21 cellular contexts compared by ENCODE assay signal in genomic region chr14:92404938-92405337, GRCh38.
DNase-seq lines count a peak whose midpoint lies in the region; ATAC-seq, FAIRE-seq and TF ChIP-seq lines count a peak whose summit lies in the region.
"Had no signal": no experiment of that assay in that cellular context is flagged by ENCODE, and none has a peak within 500 bp of the region (broad histone marks: within the 10 kb centered on the region; RNA-seq: fewer than 3 reads in every experiment).

No MANE protein-coding gene starts in this region.

- TF ChIP-seq CTCF in A549 (IDR thresholded peaks at IDR 0.05) (no peak), HEK293 (tag by site-specific recombination; IDR thresholded peaks at IDR 0.05) (no peak), K562 (IDR thresholded peaks at IDR 0.05 in 2 of 3, conservative IDR thresholded peaks at IDR 0.05 in 1 of 3; ENCODE audit: insufficient read depth in 2 of 3, low read depth in 1 of 3, low read length in 3 of 3) (no peak), neutrophil (IDR thresholded peaks at IDR 0.05) (no peak)

- CTCF ChIA-PET in A549 (lab: Yijun Ruan, JAX) (no interaction called here), HEK293 (lab: Yijun Ruan, JAX) (no interaction called here), K562 (lab: Yijun Ruan, JAX; ENCODE audit: low intra/inter-chr PET ratio) (no interaction called here)

- H2AFZ ChIP-seq in K562 (ENCODE audit: low read depth, low read length) = no peak overlapping the region
- H2AFZ ChIP-seq: GM23338 had no signal

- TF ChIP-seq RAD21 in A549 (conservative IDR thresholded peaks at IDR 0.05 in 1 of 2, IDR thresholded peaks at IDR 0.05 in 1 of 2) = no peak
- TF ChIP-seq RAD21 in K562 (CRISPR knock-in tag; conservative IDR thresholded peaks at IDR 0.05 in 1 of 2, IDR thresholded peaks at IDR 0.05 in 1 of 2) = no peak

- no peaks in the 10 kb centered on the region for H3K9me1 ChIP-seq in K562 (ENCODE audit: control insufficient read depth, insufficient read depth, low read length)

- no peak overlapping the region for H3K9ac ChIP-seq in K562 (ENCODE audit: insufficient read depth in 1 of 2, low read depth in 2 of 2, low read length in 2 of 2)

- intact Hi-C loops in K562 (cut with micrococcal nuclease) = no loop called here

- H3K27ac ChIP-seq in A549 = no peak overlapping the region
- no peak overlapping the region for H3K27ac ChIP-seq in HEK293 (ENCODE audit: extremely low read depth, low read depth, low read length)
- no peak overlapping the region for H3K27ac ChIP-seq in K562 (ENCODE audit: extremely low read depth, low read depth, low read length)
- H3K27ac ChIP-seq in neutrophil = peak overlapping the region; percentile 96

- no peaks in the 10 kb centered on the region for H3K36me3 ChIP-seq in HEK293 (ENCODE audit: control insufficient read depth in 2 of 2, insufficient read depth in 1 of 2, low read length in 2 of 2)
- H3K36me3 ChIP-seq in K562 (ENCODE audit: control insufficient read depth, insufficient read depth, low read length) = no peaks in the 10 kb centered on the region
- no peaks in the 10 kb centered on the region for H3K36me3 ChIP-seq in neutrophil
- H3K36me3 ChIP-seq: HAP-1 had no signal

- POLR2A ChIA-PET in A549 (lab: Yijun Ruan, JAX) (no interaction called here), HEK293 (lab: Yijun Ruan, JAX) (no interaction called here), K562 (lab: Yijun Ruan, JAX) (interaction anchor here (0.6 kb wide), 1 partner anchor 13 kb away, joined by 3 read pairs; no protein-coding TSS in a partner anchor)

- TF ChIP-seq POLR2A in A549 (IDR thresholded peaks at IDR 0.05; ENCODE audit: low read length) (no peak), K562 (conservative IDR thresholded peaks at IDR 0.05) (no peak)

- no TSS peak for BruUV-seq in K562 (replicated peaks; lab: Mats Ljungman, UMichigan)

- no peaks in the 10 kb centered on the region for H3K27me3 ChIP-seq in K562 (ENCODE audit: control insufficient read depth in 2 of 2, insufficient read depth in 2 of 2, low read length in 2 of 2)
- H3K27me3 ChIP-seq in neutrophil = no peaks in the 10 kb centered on the region

- H4K20me1 ChIP-seq in K562 (replicated peaks; ENCODE audit: control insufficient read depth, insufficient read depth, low read length) = no peaks in the 10 kb centered on the region

- H3K4me2 ChIP-seq in A549 (no peak overlapping the region), K562 (ENCODE audit: insufficient read depth, low read length) (no peak overlapping the region)
- H3K4me2 ChIP-seq: GM23338 had no signal

- H3K4me1 ChIP-seq in A549 (no peaks in the 10 kb centered on the region), HEK293 (ENCODE audit: control insufficient read depth, insufficient read depth, low read length) (peaks cover 2% of the 10 kb centered on the region; the same call in 1 of the 2 replicates), K562 (replicated peaks in 1 of 2; ENCODE audit: control insufficient read depth in 2 of 2, insufficient read depth in 2 of 2, low read length in 2 of 2) (no peaks in the 10 kb centered on the region), neutrophil (ENCODE audit: control insufficient read depth in 1 of 2, insufficient read depth in 1 of 2, low read depth in 1 of 2, low read length in 1 of 2) (peaks cover 99 to 100% of the 10 kb centered on the region in 2 experiments)
- H3K4me1 ChIP-seq: HAP-1 had no signal

- ATAC-seq in A549 = no peak
- ATAC-seq in K562 = no peak
- no peak for ATAC-seq in GM21723 (IDR thresholded peaks at IDR 0.05; ENCODE audit: unreplicated experiment)
- ATAC-seq: GM12878, GM23338 had no signal

- in situ Hi-C loops in K562 (cut with MboI) = no loop called here

- 35% methylated on average over 2 of the region's 2 CpGs for WGBS in A549 (ENCODE audit: missing lambda C conversion rate)
- 0% methylated on average over 2 of the region's 2 CpGs for WGBS in K562 (ENCODE audit: insufficient coverage, low coverage, missing lambda C conversion rate)

- H3K9me3 ChIP-seq in A549 (peaks cover 25% of the 10 kb centered on the region), HEK293 (ENCODE audit: control insufficient read depth, insufficient read depth, low read depth, low read length) (no peaks in the 10 kb centered on the region; the same call in 1 of the 2 replicates), K562 (replicated peaks; ENCODE audit: control insufficient read depth, insufficient read depth, low read depth, low read length) (no peaks in the 10 kb centered on the region), neutrophil (no peaks in the 10 kb centered on the region)

- H3K4me3 ChIP-seq in A549 (no peak overlapping the region), HEK293 (ENCODE audit: low read depth, low read length) (no peak overlapping the region), K562 (no peak overlapping the region), neutrophil (ENCODE audit: low read depth in 1 of 2, low read length in 1 of 2) (peak overlapping the region in 1 of 2 experiments; percentile 10)
- H3K4me3 ChIP-seq: GM12878, GM23338, HAP-1 had no signal

- DNase-seq in A549 (ENCODE audit: low read depth in 1 of 2, low spot score in 1 of 2) (no peak), K562 (ENCODE audit: extremely low read depth in 1 of 4, low spot score in 3 of 4) (no peak), ureter (ENCODE audit: low spot score) (no peak), ecto neural progenitor cell (ENCODE audit: low spot score) (no peak)
- DNase-seq: 8988T; C1 segment of cervical spinal cord; CD4-positive, CD25-positive, alpha-beta regulatory T cell; CD8-positive, alpha-beta memory T cell; DMS 273 treated with DMSO at 0.1 percent for 48 hours; DMS79; EL; GDM1 had no signal

- no peaks in the 10 kb centered on the region for H3K79me2 ChIP-seq in K562 (ENCODE audit: control insufficient read depth, insufficient read depth, low read length)

- TF ChIP-seq EP300 in A549 (IDR thresholded peaks at IDR 0.05) (no peak), K562 (IDR thresholded peaks at IDR 0.05; ENCODE audit: low read length) (no peak)

- FAIRE-seq in A549 (lab: Jason Lieb, UNC) (no peak), K562 (lab: Jason Lieb, UNC) (no peak)
- FAIRE-seq: D721Med, GM12878, GM19239, H54 had no signal

TF ChIP-seq in A549, 52 proteins besides CTCF, POLR2A, EP300 and RAD21 (continues in another document):
- TF ChIP-seq RARB (CRISPR knock-in tag; IDR thresholded peaks at IDR 0.05) (no peak), EHMT2 (IDR thresholded peaks at IDR 0.05; ENCODE audit: low read depth) (no peak), MYC (IDR thresholded peaks at IDR 0.05; ENCODE audit: borderline replicate concordance, low read length) (no peak), ZFP36 (IDR thresholded peaks at IDR 0.05; ENCODE audit: borderline replicate concordance, partially characterized antibody) (peak; percentile 33), HES2 (IDR thresholded peaks at IDR 0.05) (no peak), NPAS2 (CRISPR knock-in tag; IDR thresholded peaks at IDR 0.05; ENCODE audit: borderline replicate concordance) (no peak)
- TF ChIP-seq, protein P1, sequence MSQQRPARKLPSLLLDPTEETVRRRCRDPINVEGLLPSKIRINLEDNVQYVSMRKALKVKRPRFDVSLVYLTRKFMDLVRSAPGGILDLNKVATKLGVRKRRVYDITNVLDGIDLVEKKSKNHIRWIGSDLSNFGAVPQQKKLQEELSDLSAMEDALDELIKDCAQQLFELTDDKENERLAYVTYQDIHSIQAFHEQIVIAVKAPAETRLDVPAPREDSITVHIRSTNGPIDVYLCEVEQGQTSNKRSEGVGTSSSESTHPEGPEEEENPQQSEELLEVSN (IDR thresholded peaks at IDR 0.05; ENCODE audit: borderline replicate concordance, low read depth) = no peak

TF ChIP-seq in HEK293, 187 proteins besides CTCF, POLR2A, EP300 and RAD21:
- peak; percentile 75; the same call in 1 of the 2 replicates for TF ChIP-seq ZNF768 (tag by site-specific recombination; IDR thresholded peaks at IDR 0.05)
- no peak for TF ChIP-seq ZNF2 (tag by site-specific recombination; IDR thresholded peaks at IDR 0.05)
- no peak for TF ChIP-seq ZNF791 (tag by site-specific recombination; IDR thresholded peaks at IDR 0.05)
- TF ChIP-seq TRIM28 (IDR thresholded peaks at IDR 0.05; ENCODE audit: borderline replicate concordance, low read length) = no peak
- TF ChIP-seq ZNF610 (tag by site-specific recombination; IDR thresholded peaks at IDR 0.05; ENCODE audit: borderline replicate concordance) = no peak
- no peak for TF ChIP-seq ZNF324 (tag by site-specific recombination; IDR thresholded peaks at IDR 0.05)

TF ChIP-seq in K562, 482 proteins besides CTCF, POLR2A, EP300 and RAD21:
- 0 out of 4 replicates have a peak, but pooled peaks have one; percentile 16 to 27 for TF ChIP-seq KDM1A (IDR thresholded peaks at IDR 0.05)
- TF ChIP-seq ZNF436 (CRISPR knock-in tag; IDR thresholded peaks at IDR 0.05) = no peak
- TF ChIP-seq ZFP36 (IDR thresholded peaks at IDR 0.05; ENCODE audit: low read depth, low read length, partially characterized antibody) = peak; percentile 50
- TF ChIP-seq RBM25 (IDR thresholded peaks at IDR 0.05; ENCODE audit: low read depth, low read length, severe bottlenecking) = peak; percentile 79
- TF ChIP-seq HNRNPUL1 (IDR thresholded peaks at IDR 0.05; ENCODE audit: low read length) = no peak
- no peak for TF ChIP-seq ZNF140 (CRISPR knock-in tag; IDR thresholded peaks at IDR 0.05)
- peak; percentile 66; the same call in 1 of the 2 replicates for TF ChIP-seq BCOR (IDR thresholded peaks at IDR 0.05)
- TF ChIP-seq ADNP (tag; IDR thresholded peaks at IDR 0.05) = 0 out of 2 replicates have a peak, but pooled peaks have one; percentile 21
